ENCODE assay signal across 13 cellular contexts in the genomic region with DNA sequence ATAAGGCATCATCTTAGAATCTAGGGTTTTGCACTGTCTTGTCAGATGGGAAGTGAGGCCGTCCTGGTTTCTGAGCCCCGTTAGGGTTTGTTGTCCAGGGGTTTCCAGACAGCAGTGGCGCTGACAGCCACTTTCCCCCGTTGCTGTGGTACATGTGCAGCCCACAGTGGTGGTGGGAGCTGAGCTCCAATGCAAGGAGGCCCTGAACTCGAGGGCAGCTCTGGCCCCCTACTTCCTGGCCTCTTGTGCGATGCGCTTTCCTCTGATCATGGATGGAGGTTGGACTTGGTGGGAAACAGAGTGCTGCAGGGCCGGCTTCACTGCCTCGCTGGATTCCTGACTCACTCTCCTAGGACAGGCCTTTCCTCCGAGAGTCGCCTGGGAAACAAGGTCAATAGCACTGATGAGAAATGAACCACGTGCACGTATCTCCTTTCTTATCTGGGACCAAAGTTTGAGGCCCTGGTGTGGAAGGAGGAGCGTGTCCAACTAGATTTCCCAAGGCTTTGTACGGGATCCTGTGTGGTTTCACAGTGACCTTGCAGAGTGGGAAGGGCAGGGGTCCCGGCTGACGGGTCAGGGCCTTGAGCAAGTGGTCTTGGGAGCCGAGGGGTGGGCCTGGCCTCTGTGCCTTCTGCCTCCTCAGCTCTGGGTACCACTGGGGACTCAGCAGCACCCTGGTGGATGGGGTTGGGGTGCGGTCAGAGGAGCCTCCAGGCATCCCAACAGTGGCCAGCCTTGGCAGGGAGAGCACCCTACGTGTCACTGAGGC. TPM values are rescaled to one million over a fixed set of nuclear protein-coding genes. Genes with fewer than 3 reads are reported as not detected.
DNase-seq lines count a peak whose midpoint lies in the region; ATAC-seq, FAIRE-seq and TF ChIP-seq lines count a peak whose summit lies in the region.
"Had no signal": no experiment of that assay in that cellular context is flagged by ENCODE, and none has a peak within 500 bp of the region (broad histone marks: within the 10 kb centered on the region; RNA-seq: fewer than 3 reads in every experiment).

No MANE protein-coding gene starts in this region.

- no peak for TF ChIP-seq RAD21 in IMR-90 (IDR thresholded peaks at IDR 0.05; ENCODE audit: low read length)

- intact Hi-C loops in CD4-positive, alpha-beta T cell (cut with DNase I, micrococcal nuclease): loop anchor here in 1 of 2 experiments (5.0 kb wide), 1 partner anchor 173 kb away; no protein-coding TSS in a partner anchor
- intact Hi-C loops in IMR-90 (cut with micrococcal nuclease): no loop called here

- DNase-seq in CD4-positive, alpha-beta T cell: no peak
- DNase-seq in IMR-90 (peak; percentile 25), bronchial epithelial cell (ENCODE audit: low read depth) (no peak)
- no peak for DNase-seq in stimulated activated naive B cell treated with anti-CD40 and anti-IgM and Interleukin-4, amounts not matched to agents 10 μg/mL and 1 μg/mL and 100 μg/mL, for 72 hours
- DNase-seq: kidney glomerular epithelial cell, NCI-H526, nucleus accumbens, SHP77 had no signal

- no peak overlapping the region for H2BK120ac ChIP-seq in IMR-90 (ENCODE audit: low read depth, low read length)

- no peak overlapping the region for H2BK15ac ChIP-seq in IMR-90 (ENCODE audit: low read depth, low read length)

- H4K5ac ChIP-seq in IMR-90 (ENCODE audit: low read depth, low read length): no peak overlapping the region

- no peak overlapping the region for H4K91ac ChIP-seq in IMR-90 (ENCODE audit: insufficient read depth, low read depth, low read length)

- H3K27ac Mint-ChIP-seq in CD4-positive, alpha-beta T cell: no peak overlapping the region
- H3K27ac Mint-ChIP-seq in stimulated activated naive B cell treated with anti-CD40 and anti-IgM and Interleukin-4, amounts not matched to agents 10 μg/mL and 1 μg/mL and 100 μg/mL, for 72 hours: no peak overlapping the region

- no peak overlapping the region for H3K14ac ChIP-seq in IMR-90 (replicated peaks; ENCODE audit: low read depth, low read length)

- H3K4me3 ChIP-seq in IMR-90 (ENCODE audit: insufficient read depth, low read depth, low read length): no peak overlapping the region
- no peak overlapping the region for H3K4me3 ChIP-seq in bronchial epithelial cell (ENCODE audit: low read depth, low read length)
- H3K4me3 ChIP-seq in mucosa of stomach (ENCODE audit: low read length): no peak overlapping the region

- no peak overlapping the region for H4K8ac ChIP-seq in IMR-90 (ENCODE audit: low read depth in 2 of 2, low read length in 2 of 2)

- no peak overlapping the region for H3K27ac ChIP-seq in CD4-positive, alpha-beta T cell (ENCODE audit: low read depth, low read length)
- H3K27ac ChIP-seq in IMR-90 (ENCODE audit: insufficient read depth, low read length): no peak overlapping the region

- no peak overlapping the region for H2AK9ac ChIP-seq in IMR-90 (replicated peaks; ENCODE audit: low read depth, low read length, poor library complexity)

- H2BK5ac ChIP-seq in IMR-90 (ENCODE audit: low read depth, low read length, poor library complexity, severe bottlenecking): no peak overlapping the region

- no peaks in the 10 kb centered on the region for H3K27me3 ChIP-seq in CD4-positive, alpha-beta T cell (ENCODE audit: control insufficient read depth, insufficient read depth, low read length)
- no peaks in the 10 kb centered on the region for H3K27me3 ChIP-seq in IMR-90 (ENCODE audit: control insufficient read depth, insufficient read depth, low read length)
- no peaks in the 10 kb centered on the region for H3K27me3 ChIP-seq in bronchial epithelial cell (ENCODE audit: control insufficient read depth, insufficient read depth, low read length)
- H3K27me3 ChIP-seq in mucosa of stomach (ENCODE audit: control insufficient read depth, insufficient read depth, low read length): peaks cover 4% of the 10 kb centered on the region

- H3K9me3 Mint-ChIP-seq in CD4-positive, alpha-beta T cell: no peaks in the 10 kb centered on the region
- no peaks in the 10 kb centered on the region for H3K9me3 Mint-ChIP-seq in stimulated activated naive B cell treated with anti-CD40 and anti-IgM and Interleukin-4, amounts not matched to agents 10 μg/mL and 1 μg/mL and 100 μg/mL, for 72 hours

- 0 out of 2 replicates have a peak overlapping the region, but pooled peaks have one; percentile 24 for H3K23ac ChIP-seq in IMR-90 (ENCODE audit: low read depth, low read length)

- H3K36me3 ChIP-seq in IMR-90 (ENCODE audit: control insufficient read depth, insufficient read depth, low read length) (peaks cover 20% of the 10 kb centered on the region), bronchial epithelial cell (ENCODE audit: control insufficient read depth, insufficient read depth, low read length) (peaks cover 14% of the 10 kb centered on the region), mucosa of stomach (ENCODE audit: control insufficient read depth, insufficient read depth, low read length) (no peaks in the 10 kb centered on the region)

- TF ChIP-seq POLR2A in IMR-90 (IDR thresholded peaks at IDR 0.05; ENCODE audit: low read depth, low read length): no peak

- peaks cover 21% of the 10 kb centered on the region for H3K9me1 ChIP-seq in IMR-90 (ENCODE audit: insufficient read depth, low read length)

- peaks cover 9 to 51% of the 10 kb centered on the region in 2 experiments for H3K79me1 ChIP-seq in IMR-90 (ENCODE audit: low read depth in 1 of 2, low read length in 2 of 2)

- POLR2A ChIA-PET in CD4-positive, alpha-beta T cell (lab: Charles Lee): no interaction called here
- POLR2A ChIA-PET in IMR-90 (lab: Charles Lee; ENCODE audit: unreplicated experiment): no interaction called here

- CTCF ChIA-PET in CD4-positive, alpha-beta T cell (lab: Charles Lee): no interaction called here
- CTCF ChIA-PET in IMR-90 (lab: Yijun Ruan, JAX): no interaction called here

- peaks cover 37% of the 10 kb centered on the region for H3K36me3 Mint-ChIP-seq in CD4-positive, alpha-beta T cell (ENCODE audit: low read depth)
- H3K36me3 Mint-ChIP-seq in stimulated activated naive B cell treated with anti-CD40 and anti-IgM and Interleukin-4, amounts not matched to agents 10 μg/mL and 1 μg/mL and 100 μg/mL, for 72 hours: peaks cover 15% of the 10 kb centered on the region in 2 donors

- dilution Hi-C loops in IMR-90 (cut with HindIII; ENCODE audit: low sequenced_read_pairs, unreplicated experiment): no loop called here

- H3K4me1 Mint-ChIP-seq in CD4-positive, alpha-beta T cell (ENCODE audit: low read depth): peaks cover 37% of the 10 kb centered on the region
- peaks cover 29 to 58% of the 10 kb centered on the region in 2 donors for H3K4me1 Mint-ChIP-seq in stimulated activated naive B cell treated with anti-CD40 and anti-IgM and Interleukin-4, amounts not matched to agents 10 μg/mL and 1 μg/mL and 100 μg/mL, for 72 hours

- no peak overlapping the region for H2AK5ac ChIP-seq in IMR-90 (ENCODE audit: low read depth, low read length)

- in situ Hi-C loops in IMR-90 (cut with MboI; ENCODE audit: low sequenced_read_pairs): no loop called here

- H3K9ac ChIP-seq in IMR-90 (ENCODE audit: low read depth, low read length) (no peak overlapping the region), mucosa of stomach (ENCODE audit: low read length) (peak overlapping the region; percentile 2)

- TF ChIP-seq CTCF in CD4-positive, alpha-beta T cell (IDR thresholded peaks at IDR 0.05): no peak
- TF ChIP-seq CTCF in IMR-90 (conservative IDR thresholded peaks at IDR 0.05; ENCODE audit: low read depth, low read length) (no peak), bronchial epithelial cell (IDR thresholded peaks at IDR 0.05; ENCODE audit: insufficient read depth, low read length, severe bottlenecking) (no peak)

- H3K9me3 ChIP-seq in CD4-positive, alpha-beta T cell (ENCODE audit: control insufficient read depth, low read length): no peaks in the 10 kb centered on the region
- no peaks in the 10 kb centered on the region for H3K9me3 ChIP-seq in IMR-90 (ENCODE audit: control insufficient read depth, insufficient read depth, low read length)
- no peaks in the 10 kb centered on the region for H3K9me3 ChIP-seq in mucosa of stomach (ENCODE audit: control insufficient read depth, low read length)

- peaks cover under 1% of the 10 kb centered on the region for H3K27me3 Mint-ChIP-seq in CD4-positive, alpha-beta T cell
- peaks cover 2 to 4% of the 10 kb centered on the region in 2 donors for H3K27me3 Mint-ChIP-seq in stimulated activated naive B cell treated with anti-CD40 and anti-IgM and Interleukin-4, amounts not matched to agents 10 μg/mL and 1 μg/mL and 100 μg/mL, for 72 hours

- no peak overlapping the region for H2BK20ac ChIP-seq in IMR-90 (ENCODE audit: low read depth, low read length)

- H4K20me1 ChIP-seq in IMR-90 (ENCODE audit: insufficient read depth, low read length): peaks cover 71% of the 10 kb centered on the region

- H3K4ac ChIP-seq in IMR-90 (ENCODE audit: low read depth, low read length): no peak overlapping the region

- no peak overlapping the region for H2AFZ ChIP-seq in IMR-90 (replicated peaks; ENCODE audit: low read length, poor library complexity)

- H3K56ac ChIP-seq in IMR-90 (ENCODE audit: extremely low read depth, insufficient read depth, low read length): no peak overlapping the region

- H3K4me2 ChIP-seq in IMR-90 (ENCODE audit: low read depth, low read length): no peak overlapping the region

- peak; percentile 60 for FAIRE-seq in bronchial epithelial cell (lab: Jason Lieb, UNC)

- ATAC-seq in CD4-positive, alpha-beta T cell (ENCODE audit: poor library complexity): no peak
- ATAC-seq in IMR-90 (ENCODE audit: low read depth): no peak
- no peak for ATAC-seq in HG03457 (IDR thresholded peaks at IDR 0.05; ENCODE audit: unreplicated experiment)
- ATAC-seq in stimulated activated naive B cell treated with anti-CD40 and anti-IgM and Interleukin-4, amounts not matched to agents 10 μg/mL and 1 μg/mL and 100 μg/mL, for 72 hours (replicated peaks): no peak
- ATAC-seq in HG03025 (IDR thresholded peaks at IDR 0.05; ENCODE audit: low FRiP score, unreplicated experiment): no peak
- no peak for ATAC-seq in GM18867 (IDR thresholded peaks at IDR 0.05; ENCODE audit: unreplicated experiment)

- peak overlapping the region; percentile 85 for H3K4me3 Mint-ChIP-seq in CD4-positive, alpha-beta T cell
- peak overlapping the region in 1 of 2 donors; percentile 23 for H3K4me3 Mint-ChIP-seq in stimulated activated naive B cell treated with anti-CD40 and anti-IgM and Interleukin-4, amounts not matched to agents 10 μg/mL and 1 μg/mL and 100 μg/mL, for 72 hours
- H3K4me3 Mint-ChIP-seq: CD14-positive monocyte had no signal

- no TSS peak for BruUV-seq in IMR-90 (replicated peaks; lab: Mats Ljungman, UMichigan)

- H3K4me1 ChIP-seq in IMR-90 (ENCODE audit: control insufficient read depth, insufficient read depth, low read length): peaks cover 12% of the 10 kb centered on the region
- peaks cover 37% of the 10 kb centered on the region for H3K4me1 ChIP-seq in mucosa of stomach (ENCODE audit: control insufficient read depth, insufficient read depth, low read length)

- WGBS in IMR-90 (ENCODE audit: extremely low coverage in 2 of 2, insufficient read length in 1 of 2), 2 experiments: 89% methylated on average over 5 of the region's 20 CpGs; no CpG with 5 or more reads in 1 of the 2 experiments

- H3K18ac ChIP-seq in IMR-90 (ENCODE audit: low read depth, low read length): no peak overlapping the region

RNA-seq across cellular contexts. Expression of a gene that starts 3.7 kb away (rescaled TPM):
- total RNA-seq in CD4-positive, alpha-beta T cell: 10 to 100 TPM; 37.1 to 37.6 TPM
- total RNA-seq in IMR-90 (2012; rRNA removed) (10.9 and 12.2 TPM in 2 replicates), bronchial epithelial cell (21.1 and 26.1 TPM in 2 replicates)
- 17.5 and 23.0 TPM in 2 replicates for polyA plus RNA-seq in IMR-90 (2012; rRNA removed)
- polyA plus RNA-seq in IMR-90 (2012; cell fraction: cytosol; rRNA removed): 16.8 and 17.0 TPM in 2 replicates
- 34.6 and 53.2 TPM in 2 replicates for polyA plus RNA-seq in IMR-90 (2012; cell fraction: nucleus; rRNA removed; ENCODE audit: low replicate concordance)

RNA-seq across cellular contexts. Expression of a gene that starts 19.2 kb away (rescaled TPM):
- 10 to 100 TPM; 14.1 to 15.7 TPM for total RNA-seq in CD4-positive, alpha-beta T cell
- total RNA-seq in IMR-90 (2012; rRNA removed) (6.8 and 6.9 TPM in 2 replicates), bronchial epithelial cell (44.4 and 45.5 TPM in 2 replicates)
- 18.5 and 24.2 TPM in 2 replicates for polyA plus RNA-seq in IMR-90 (2012; rRNA removed)
- polyA plus RNA-seq in IMR-90 (2012; cell fraction: cytosol; rRNA removed): 22.9 and 28.1 TPM in 2 replicates
- polyA plus RNA-seq in IMR-90 (2012; cell fraction: nucleus; rRNA removed; ENCODE audit: low replicate concordance): 66.1 and 134 TPM in 2 replicates

RNA-seq across cellular contexts. Expression of a gene that starts 19.5 kb away (rescaled TPM):
- 10 to 100 TPM in 1 of 2 experiments, 1 to 10 TPM in 1; 8.2 to 10.3 TPM for total RNA-seq in CD4-positive, alpha-beta T cell
- total RNA-seq in IMR-90 (2012; rRNA removed): 0.18 and 0.28 TPM in 2 replicates
- 1.3 and 2.5 TPM in 2 replicates for polyA plus RNA-seq in IMR-90 (2012; rRNA removed)
- 1.1 and 1.7 TPM in 2 replicates for polyA plus RNA-seq in IMR-90 (2012; cell fraction: cytosol; rRNA removed)
- polyA plus RNA-seq in IMR-90 (2012; cell fraction: nucleus; rRNA removed; ENCODE audit: low replicate concordance): 22.0 and 37.2 TPM in 2 replicates
- 0.90 and 1.1 TPM in 2 replicates for total RNA-seq in bronchial epithelial cell

RNA-seq across cellular contexts. Expression of a gene that starts 35.7 kb away (rescaled TPM):
- 10 to 100 TPM; 36.5 to 37.7 TPM for total RNA-seq in CD4-positive, alpha-beta T cell
- total RNA-seq in IMR-90 (2012; rRNA removed) (1.4 and 1.6 TPM in 2 replicates), bronchial epithelial cell (15.3 and 18.2 TPM in 2 replicates)
- 4.5 and 5.8 TPM in 2 replicates for polyA plus RNA-seq in IMR-90 (2012; rRNA removed)
- polyA plus RNA-seq in IMR-90 (2012; cell fraction: cytosol; rRNA removed): 3.0 and 6.5 TPM in 2 replicates
- 14.5 and 38.2 TPM in 2 replicates for polyA plus RNA-seq in IMR-90 (2012; cell fraction: nucleus; rRNA removed; ENCODE audit: low replicate concordance)

RNA-seq across cellular contexts. Expression of a gene that starts 42.7 kb away (rescaled TPM):
- 1 to 10 TPM; 2.4 TPM for total RNA-seq in CD4-positive, alpha-beta T cell
- 0.28 and 0.36 TPM in 2 replicates for total RNA-seq in IMR-90 (2012; rRNA removed)
- 1.3 and 1.7 TPM in 2 replicates for polyA plus RNA-seq in IMR-90 (2012; rRNA removed)
- 0.73 and 1.4 TPM in 2 replicates for polyA plus RNA-seq in IMR-90 (2012; cell fraction: cytosol; rRNA removed)
- 5.4 and 11.7 TPM in 2 replicates for polyA plus RNA-seq in IMR-90 (2012; cell fraction: nucleus; rRNA removed; ENCODE audit: low replicate concordance)
- total RNA-seq in bronchial epithelial cell: 0.26 and 0.38 TPM in 2 replicates
